In genomic region chr20:49278817-49279676, GRCh38 we compare ENCODE assay signal across 7 cellular contexts. TPM values are rescaled to one million over a fixed set of nuclear protein-coding genes. Genes with fewer than 3 reads are reported as not detected.
DNase-seq lines count a peak whose midpoint lies in the region; ATAC-seq, FAIRE-seq and TF ChIP-seq lines count a peak whose summit lies in the region.

No MANE protein-coding gene starts in this region.

- TF ChIP-seq POLR2A in GM12878 (IDR thresholded peaks at IDR 0.05; ENCODE audit: low read depth, low read length) = no peak; the same call in 1 of the 2 replicates

- TSS peak; percentile 38 for BruUV-seq in PC-9 (replicated peaks; lab: Mats Ljungman, UMichigan)
- TSS peak; percentile 63 for BruUV-seq in GM12878 (replicated peaks; lab: Mats Ljungman, UMichigan)

- H3K9me3 ChIP-seq in GM23248 (ENCODE audit: low read depth) = no peaks in the 10 kb centered on the region
- H3K9me3 ChIP-seq in PC-9 (ENCODE audit: insufficient read depth, low read depth) = peaks cover 43% of the 10 kb centered on the region
- H3K9me3 ChIP-seq in GM12878 (replicated peaks; ENCODE audit: control insufficient read depth, insufficient read depth, low read length) = peaks cover 13% of the 10 kb centered on the region

- RAD21 ChIA-PET in GM12878 (lab: Charles Lee; ENCODE audit: unreplicated experiment) = no interaction called here

- no peak for TF ChIP-seq RAD21 in GM12878 (IDR thresholded peaks at IDR 0.05; ENCODE audit: insufficient read depth, low read depth, low read length)

- H3K27me3 Mint-ChIP-seq in stimulated activated naive CD8-positive, alpha-beta T cell treated with anti-CD3 and anti-CD28 coated beads, Interleukin-15, amount 100 ng/mL, for 72 hours = no peaks in the 10 kb centered on the region

- H3K4me1 Mint-ChIP-seq in stimulated activated naive CD8-positive, alpha-beta T cell treated with anti-CD3 and anti-CD28 coated beads, Interleukin-15, amount 100 ng/mL, for 72 hours = peaks cover 69% of the 10 kb centered on the region

- H3K9me2 ChIP-seq in GM23248 (ENCODE audit: insufficient read depth) (no peaks in the 10 kb centered on the region), PC-9 (ENCODE audit: insufficient read depth) (no peaks in the 10 kb centered on the region)

- POLR2A ChIA-PET in PC-9 (lab: Charles Lee; ENCODE audit: unreplicated experiment) = interaction anchor here (0.5 kb wide), 1 partner anchor 19 kb away, joined by 4 read pairs; no protein-coding TSS in a partner anchor
- POLR2A ChIA-PET in GM12878 (lab: Charles Lee) = interaction anchor here (0.6 to 1.9 kb wide), 3 partner anchors 11 to 154 kb away, joined by 5 to 7 read pairs (median 6); no protein-coding TSS in a partner anchor

- peaks cover 50% of the 10 kb centered on the region for H3K36me3 ChIP-seq in GM23248 (ENCODE audit: low read depth)
- H3K36me3 ChIP-seq in PC-9 (ENCODE audit: low read depth) = peaks cover 63% of the 10 kb centered on the region
- H3K36me3 ChIP-seq in GM12878 (ENCODE audit: control insufficient read depth in 2 of 2, insufficient read depth in 2 of 2, low read length in 1 of 2) = peaks cover 23 to 45% of the 10 kb centered on the region in 2 experiments

- H3K9ac ChIP-seq in GM23248 = peak overlapping the region; percentile 98
- H3K9ac ChIP-seq in GM12878 (ENCODE audit: control insufficient read depth, insufficient read depth, low read length) = peak overlapping the region; percentile 98

- H3K9me3 Mint-ChIP-seq in stimulated activated naive CD8-positive, alpha-beta T cell treated with anti-CD3 and anti-CD28 coated beads, Interleukin-15, amount 100 ng/mL, for 72 hours = peaks cover 14 to 17% of the 10 kb centered on the region in 2 donors

- H3K79me2 ChIP-seq in GM23248 (ENCODE audit: insufficient read depth) (peaks cover 92% of the 10 kb centered on the region), PC-9 (ENCODE audit: low read depth) (peaks cover 91% of the 10 kb centered on the region), GM12878 (ENCODE audit: control insufficient read depth, insufficient read depth, low read length) (peaks cover 88% of the 10 kb centered on the region)

- H4K20me1 ChIP-seq in GM23248 (ENCODE audit: insufficient read depth) (peaks cover 42% of the 10 kb centered on the region), PC-9 (ENCODE audit: insufficient read depth) (peaks cover 59% of the 10 kb centered on the region), GM12878 (ENCODE audit: control insufficient read depth, insufficient read depth) (peaks cover 14% of the 10 kb centered on the region)

- CTCF ChIA-PET in PC-9 (lab: Charles Lee) = no interaction called here
- CTCF ChIA-PET in GM12878 (lab: Yijun Ruan, JAX) = interaction anchor here (3.6 kb wide), 1 partner anchor 62 kb away, joined by 14 read pairs; no protein-coding TSS in a partner anchor

- H3K27ac ChIP-seq in GM23248 (peak overlapping the region; percentile 87), PC-9 (peak overlapping the region; percentile 91), GM12878 (ENCODE audit: control insufficient read depth, insufficient read depth) (peak overlapping the region; percentile 92)

- SMC1A ChIA-PET in GM12878 (lab: Charles Lee; ENCODE audit: uncharacterized antibody, unreplicated experiment) = interaction anchor here (1.2 to 3.2 kb wide), 2 partner anchors 8 to 11 kb away, joined by 8 to 21 read pairs; no protein-coding TSS in a partner anchor

- 6 to 8% methylated on average over 33 of the region's 33 CpGs for WGBS in GM23248 (ENCODE audit: low coverage in 1 of 2, low lambda C conversion rate in 2 of 2, missing lambda C conversion rate in 2 of 2), 2 experiments
- under 1% methylated on average over 32 of the region's 33 CpGs for WGBS in GM12878 (ENCODE audit: insufficient coverage, insufficient replicate concordance, low lambda C conversion rate, missing lambda C conversion rate)

- peak overlapping the region; percentile 96 for H3K4me3 ChIP-seq in GM23248
- peak overlapping the region; percentile 98 for H3K4me3 ChIP-seq in PC-9
- H3K4me3 ChIP-seq in GM12878 = peak overlapping the region; percentile 95

- no peak for ATAC-seq in GM12878
- ATAC-seq in left lobe of liver = no peak
- ATAC-seq in stimulated activated naive CD8-positive, alpha-beta T cell treated with anti-CD3 and anti-CD28 coated beads, Interleukin-15, amount 100 ng/mL, for 72 hours = no peak

- DNase-seq in GM23248 (peak; percentile 69), PC-9 (peak; percentile 20 to 46), GM12878 (ENCODE audit: low read depth, low spot score) (no peak), left lobe of liver (ENCODE audit: low spot score) (peak; percentile 53), G401 (ENCODE audit: low spot score) (no peak), HPDE6-E6E7 (ENCODE audit: extremely low spot score) (no peak)
- DNase-seq in stimulated activated naive CD8-positive, alpha-beta T cell treated with anti-CD3 and anti-CD28 coated beads, Interleukin-15, amount 100 ng/mL, for 72 hours = peak in 1 of 2 donors; percentile 15

- FAIRE-seq in GM12878 (lab: Jason Lieb, UNC) = no peak

- in situ Hi-C loops in GM23248 (cut with MboI) = no loop called here
- in situ Hi-C loops in GM12878 (cut with MboI) = no loop called here
- in situ Hi-C loops in G401 (cut with HindIII; ENCODE audit: low sequenced_read_pairs) = no loop called here

- H3K4me2 ChIP-seq in GM23248 (ENCODE audit: unreplicated experiment) (peak overlapping the region; percentile 88), PC-9 (peak overlapping the region; percentile 92), GM12878 (ENCODE audit: control insufficient read depth, insufficient read depth) (peak overlapping the region; percentile 44)

- no peak for TF ChIP-seq EP300 in GM12878 (IDR thresholded peaks at IDR 0.05; ENCODE audit: borderline replicate concordance in 1 of 2, control insufficient read depth in 1 of 2, low read depth in 2 of 2, low read length in 2 of 2)

- H3K27me3 ChIP-seq in GM23248 (replicated peaks; ENCODE audit: insufficient read depth) = no peaks in the 10 kb centered on the region
- peaks cover 20% of the 10 kb centered on the region for H3K27me3 ChIP-seq in PC-9 (ENCODE audit: insufficient read depth, low read depth)
- H3K27me3 ChIP-seq in GM12878 (replicated peaks in 1 of 2; ENCODE audit: control insufficient read depth in 2 of 2, insufficient read depth in 2 of 2, low read length in 1 of 2) = no peaks in the 10 kb centered on the region

- TF ChIP-seq CTCF in PC-9 (conservative IDR thresholded peaks at IDR 0.05) = no peak
- TF ChIP-seq CTCF in GM12878 (IDR thresholded peaks at IDR 0.05 in 2 of 3, conservative IDR thresholded peaks at IDR 0.05 in 1 of 3; ENCODE audit: control insufficient read depth in 2 of 3, extremely low read depth in 1 of 3, insufficient read depth in 1 of 3, low read depth in 3 of 3, low read length in 3 of 3) = no peak

- H3K4me3 Mint-ChIP-seq in stimulated activated naive CD8-positive, alpha-beta T cell treated with anti-CD3 and anti-CD28 coated beads, Interleukin-15, amount 100 ng/mL, for 72 hours = peak overlapping the region; percentile 94

- H2AFZ ChIP-seq in GM23248 (no peak overlapping the region), PC-9 (no peak overlapping the region), GM12878 (ENCODE audit: control insufficient read depth, low read depth, low read length) (no peak overlapping the region)

- H3F3A ChIP-seq in GM23248 (ENCODE audit: insufficient read depth) = peaks cover 60% of the 10 kb centered on the region
- H3F3A ChIP-seq in PC-9 (ENCODE audit: insufficient read depth, low read depth) = peaks cover 69% of the 10 kb centered on the region

- intact Hi-C loops in PC-9 (cut with micrococcal nuclease; ENCODE audit: unreplicated experiment) = loop anchor here (1.0 kb wide), 2 partner anchors 44 to 91 kb away; partner anchors contain the start of gene STAU1
- intact Hi-C loops in GM12878 (cut with micrococcal nuclease; ENCODE audit: unreplicated experiment) = loop anchor here (2.0 to 10.0 kb wide), 3 partner anchors 60 to 536 kb away; partner anchors contain the start of genes DDX27 and SLC9A8

- H3K4me1 ChIP-seq in GM23248 (ENCODE audit: insufficient read depth) = peaks cover 43% of the 10 kb centered on the region
- peaks cover 60% of the 10 kb centered on the region for H3K4me1 ChIP-seq in PC-9 (replicated peaks; ENCODE audit: insufficient read depth)
- H3K4me1 ChIP-seq in GM12878 (ENCODE audit: control insufficient read depth, insufficient read depth, low read length) = peaks cover 4% of the 10 kb centered on the region

- peak overlapping the region; percentile 95 to 97 for H3K27ac Mint-ChIP-seq in stimulated activated naive CD8-positive, alpha-beta T cell treated with anti-CD3 and anti-CD28 coated beads, Interleukin-15, amount 100 ng/mL, for 72 hours

RNA-seq across cellular contexts. Expression of gene ZNFX1, which starts 1.2 kb away (rescaled TPM):
- 46.5 and 50.7 TPM in 2 replicates for total RNA-seq in GM23248 (2014; rRNA removed; shearing (Covaris generic))
- polyA plus RNA-seq in GM23248 (2016; fragmentation: Nextera tagmentation; extraction: Ambion mirVana) (47.3 and 49.2 TPM in 2 replicates), GM12878 (2011; rRNA removed) (6.9 and 9.1 TPM in 2 replicates), GM12878 (2014; fragmentation: Illumina TruSeq; extraction: Trizol) (26.4 and 28.5 TPM in 2 replicates), GM12878 (2014; fragmentation: Nextera tagmentation; extraction: Ambion mirVana) (10 to 100 TPM in 1 of 2 experiments, 1 to 10 TPM in 1; 7.4 to 14.6 TPM), GM12878 (2014; rRNA removed) (16.4 and 18.2 TPM in 2 replicates), GM12878 (2016; fragmentation: Nextera tagmentation; extraction: Ambion mirVana) (10 to 100 TPM; 24.9 to 27.2 TPM)
- total RNA-seq in PC-9 (2021) (24.1 and 29.7 TPM in 2 replicates), GM12878 (2014; rRNA removed) (31.5 and 32.1 TPM in 2 replicates), GM12878 (2014; rRNA removed; fragmentation: Illumina TruSeq; extraction: Trizol) (26.3 and 27.8 TPM in 2 replicates), GM12878 (2021) (29.8 and 30.6 TPM in 2 replicates), left lobe of liver (10.0 TPM)
- total RNA-seq in GM12878 (2013; cell fraction: nucleolus; rRNA removed) = 51.3 and 51.5 TPM in 2 replicates
- 14.5 TPM for polyA plus RNA-seq in GM12878 (2011; ENCODE audit: low read depth)
- 14.1 and 18.0 TPM in 2 replicates for polyA plus RNA-seq in GM12878 (2011; cell fraction: cytosol; rRNA removed)
- polyA plus RNA-seq in GM12878 (2011; cell fraction: nucleus; rRNA removed) = 6.9 and 11.6 TPM in 2 replicates
- polyA plus RNA-seq in GM12878 (2012) = 16.7 and 17.2 TPM in 2 replicates
- polyA minus RNA-seq in GM12878 (2011; rRNA and poly(A)+ RNA removed) = 30.2 and 32.8 TPM in 2 replicates
- polyA minus RNA-seq in GM12878 (2011; cell fraction: cytosol; rRNA and poly(A)+ RNA removed) = 14.2 and 16.9 TPM in 2 replicates
- polyA minus RNA-seq in GM12878 (2011; cell fraction: nucleus; rRNA and poly(A)+ RNA removed) = 15.8 and 18.1 TPM in 2 replicates
- total RNA-seq in G401 (2014; rRNA removed; shearing (Covaris generic)) = 8.6 and 12.3 TPM in 2 replicates

RNA-seq across cellular contexts. Expression of gene DDX27, which starts 59.8 kb away (rescaled TPM):
- 24.2 and 25.3 TPM in 2 replicates for total RNA-seq in GM23248 (2014; rRNA removed; shearing (Covaris generic))
- 35.6 and 36.3 TPM in 2 replicates for polyA plus RNA-seq in GM23248 (2016; fragmentation: Nextera tagmentation; extraction: Ambion mirVana)
- total RNA-seq in PC-9 (2021) = 50.6 and 64.4 TPM in 2 replicates
- total RNA-seq in GM12878 (2013; cell fraction: nucleolus; rRNA removed) = 38.5 and 40.4 TPM in 2 replicates
- total RNA-seq in GM12878 (2014; rRNA removed) = 56.0 and 57.3 TPM in 2 replicates
- total RNA-seq in GM12878 (2014; rRNA removed; fragmentation: Illumina TruSeq; extraction: Trizol) = 55.0 and 59.4 TPM in 2 replicates
- total RNA-seq in GM12878 (2021) = 45.4 and 50.0 TPM in 2 replicates
- polyA plus RNA-seq in GM12878 (2011; ENCODE audit: low read depth) = 22.3 TPM
- polyA plus RNA-seq in GM12878 (2011; rRNA removed) = 25.0 and 37.2 TPM in 2 replicates
- 56.5 and 62.8 TPM in 2 replicates for polyA plus RNA-seq in GM12878 (2011; cell fraction: cytosol; rRNA removed)
- polyA plus RNA-seq in GM12878 (2011; cell fraction: nucleus; rRNA removed) = 42.8 and 59.0 TPM in 2 replicates
- 32.7 and 33.1 TPM in 2 replicates for polyA plus RNA-seq in GM12878 (2012)
- 55.2 and 68.6 TPM in 2 replicates for polyA plus RNA-seq in GM12878 (2014; fragmentation: Illumina TruSeq; extraction: Trizol)
- polyA plus RNA-seq in GM12878 (2014; fragmentation: Nextera tagmentation; extraction: Ambion mirVana) = 10 to 100 TPM; 19.8 to 33.4 TPM
- 50.6 and 52.5 TPM in 2 replicates for polyA plus RNA-seq in GM12878 (2014; rRNA removed)
- 10 to 100 TPM; 74.9 to 78.8 TPM for polyA plus RNA-seq in GM12878 (2016; fragmentation: Nextera tagmentation; extraction: Ambion mirVana)
- polyA minus RNA-seq in GM12878 (2011; rRNA and poly(A)+ RNA removed) = 30.1 and 46.4 TPM in 2 replicates
- polyA minus RNA-seq in GM12878 (2011; cell fraction: cytosol; rRNA and poly(A)+ RNA removed) = 21.0 TPM in 2 replicates
- polyA minus RNA-seq in GM12878 (2011; cell fraction: nucleus; rRNA and poly(A)+ RNA removed) = 12.5 and 30.6 TPM in 2 replicates
- 8.4 TPM for total RNA-seq in left lobe of liver
- total RNA-seq in G401 (2014; rRNA removed; shearing (Covaris generic)) = 43.4 and 57.7 TPM in 2 replicates

Comparison
In these comparisons a context has a peak if more than half of its experiments do, and no peak if none do; other contexts are left out.
1. DNase-seq: peak in GM23248 (single experiment), PC-9 (2 of 2) and left lobe of liver (single experiment); none in GM12878 (single experiment), G401 (single experiment) and HPDE6-E6E7 (single experiment).
2. Peak in every context shown above with its lines, with median percentiles within 50 percentile points of each other: H3K27ac ChIP-seq, H3K4me2 ChIP-seq and H3K4me3 ChIP-seq.